1 cellular context compared by ENCODE assay signal in genomic region chrX:94492541-94492940, GRCh38.
TF ChIP-seq lines count a peak whose summit lies in the region.

No MANE protein-coding gene starts in this region.

TF ChIP-seq in GM23338, 12 proteins besides CTCF, POLR2A, EP300 and RAD21 (continued from another document):
- TF ChIP-seq ZNF462 (CRISPR knock-in tag; IDR thresholded peaks at IDR 0.05): peak; percentile 66; the same call in 1 of the 2 replicates
- peak; percentile 25; the same call in 1 of the 2 replicates for TF ChIP-seq NANOG (IDR thresholded peaks at IDR 0.05; ENCODE audit: borderline replicate concordance)
- no peak for TF ChIP-seq CREB1 (CRISPR knock-in tag; IDR thresholded peaks at IDR 0.05; ENCODE audit: low read depth)
- no peak for TF ChIP-seq EZH2 (IDR thresholded peaks at IDR 0.05; ENCODE audit: low read depth, unreplicated experiment)
